ENCODE assay signal across 34 cellular contexts in the genomic region with DNA sequence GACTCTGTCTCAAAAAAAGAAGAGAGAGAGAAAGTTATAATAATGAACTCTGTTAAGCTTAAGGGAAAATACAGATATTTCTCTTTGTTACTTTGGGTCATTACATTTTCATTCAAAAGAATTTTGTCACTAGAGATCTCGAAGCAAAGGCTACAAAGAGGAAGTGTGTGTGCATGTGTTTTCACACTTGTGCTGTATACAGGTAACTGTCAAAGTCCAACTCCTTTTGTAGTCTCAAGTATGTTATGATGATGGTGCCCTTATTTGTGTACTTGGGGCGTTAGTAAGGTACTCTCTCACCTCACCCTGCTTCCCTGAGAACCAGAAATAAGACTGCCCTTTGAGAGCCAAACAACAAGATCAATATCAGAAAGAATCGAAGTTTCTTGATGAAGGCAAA.
"Had no signal": no experiment of that assay in that cellular context is flagged by ENCODE, and none has a peak within 500 bp of the region (broad histone marks: within the 10 kb centered on the region; RNA-seq: fewer than 3 reads in every experiment).

No MANE protein-coding gene starts in this region.

- DNase-seq: activated effector memory CD4-positive, alpha-beta T cell treated with anti-CD3 and anti-CD28 coated beads, Interleukin-2, amount 50 U/mL, for 16 hours; activated effector memory CD4-positive, alpha-beta T cell treated with Interleukin-2 at 50 U/mL for 16 hours; activated gamma-delta T cell; activated gamma-delta T cell treated with Interleukin-2 at 50 U/mL for 16 hours; activated naive CD4-positive, alpha-beta T cell; activated naive CD4-positive, alpha-beta T cell treated with anti-CD3 and anti-CD28 coated beads for 36 hours; activated naive CD4-positive, alpha-beta T cell treated with anti-CD3 and anti-CD28 coated beads, Interleukin-2, amount 10 ng/mL, durations not matched to agents 7 days and 5 days; activated naive CD4-positive, alpha-beta T cell treated with anti-CD3 and anti-CD28 coated beads, Interleukin-2, amount 50 U/mL, for 16 hours; activated naive CD4-positive, alpha-beta T cell treated with Interleukin-2 at 50 U/mL for 16 hours; activated naive CD8-positive, alpha-beta T cell treated with anti-CD3 and anti-CD28 coated beads for 36 hours; activated naive CD8-positive, alpha-beta T cell treated with anti-CD3 and anti-CD28 coated beads, Interleukin-2, amount 10 ng/mL, durations not matched to agents 7 days and 5 days; activated naive CD8-positive, alpha-beta T cell treated with anti-CD3 and anti-CD28 coated beads, Interleukin-2, amount 50 U/mL, for 24 hours; activated T-cell treated with anti-CD3 and anti-CD28 coated beads, Interleukin-2, amount 50 U/mL, for 1 hour; activated T-cell treated with anti-CD3 and anti-CD28 coated beads, Interleukin-2, amount 50 U/mL, for 24 hours; activated T-cell treated with anti-CD3 and anti-CD28 coated beads, Interleukin-2, amount 50 U/mL, for 4 hours; activated T-cell treated with anti-CD3 and anti-CD28 coated beads, Interleukin-2, amount 50 U/mL, for 48 hours; activated T-cell treated with anti-CD3 and anti-CD28 coated beads, Interleukin-2, amount 50 U/mL, for 72 hours; adrenal gland; amniotic stem cell; amygdala; anterior cingulate cortex; aorta; body of pancreas; brain microvascular endothelial cell; caudate nucleus; central memory CD4-positive, alpha-beta T cell; cerebellar nuclear complex had no signal

- H3K36me3 ChIP-seq: adrenal gland, ascending aorta, brain microvascular endothelial cell, breast epithelium, cardiac muscle cell had no signal

- H3K4me1 ChIP-seq: adrenal gland, ascending aorta, body of pancreas, breast epithelium had no signal

- H3K9me3 ChIP-seq: adrenal gland, ascending aorta, body of pancreas, breast epithelium had no signal

- FAIRE-seq: astrocyte, bronchial epithelial cell had no signal

- H3K27ac ChIP-seq: adrenal gland, ascending aorta, body of pancreas, brain microvascular endothelial cell, breast epithelium, cardiac muscle cell had no signal

- ATAC-seq: activated naive CD4-positive, alpha-beta T cell treated with anti-CD3 and anti-CD28 coated beads, Interleukin-2, amount 50 U/mL, for 72 hours; activated naive CD8-positive, alpha-beta T cell treated with anti-CD3 and anti-CD28 coated beads, Interleukin-2, amount 50 U/mL, for 24 hours; activated T-cell treated with anti-CD3 and anti-CD28 coated beads, Interleukin-2, amount 50 U/mL, for 4 hours; activated T-cell treated with anti-CD3 and anti-CD28 coated beads, Interleukin-2, amount 50 U/mL, for 72 hours; activated T-helper 17 cell treated with anti-CD3 and anti-CD28 coated beads, Interleukin-2, amount 50 U/mL, for 72 hours; body of pancreas had no signal

- H3K4me3 ChIP-seq: adrenal gland, ascending aorta, body of pancreas, breast epithelium, cardiac muscle cell had no signal

- H3K27me3 ChIP-seq: ascending aorta, body of pancreas, brain microvascular endothelial cell, breast epithelium, cardiac muscle cell had no signal
